In genomic region chr17:17032131-17032692, GRCh38 we compare ENCODE assay signal across 10 cellular contexts. TPM values are rescaled to one million over a fixed set of nuclear protein-coding genes. Genes with fewer than 3 reads are reported as not detected.
A peak's percentile ranks its signal among the peaks of the same experiment; 100 is the strongest.
DNase-seq lines count a peak whose midpoint lies in the region; ATAC-seq and TF ChIP-seq lines count a peak whose summit lies in the region.
"Had no signal": no experiment of that assay in that cellular context is flagged by ENCODE, and none has a peak within 500 bp of the region (broad histone marks: within the 10 kb centered on the region; RNA-seq: fewer than 3 reads in every experiment).

No MANE protein-coding gene starts in this region.

- H3K27me3 ChIP-seq in PC-3 (ENCODE audit: low read length) (no peaks in the 10 kb centered on the region), right lobe of liver (no peaks in the 10 kb centered on the region), thyroid gland (no peaks in the 10 kb centered on the region)

- POLR2A ChIA-PET in PC-3 (lab: Charles Lee; ENCODE audit: unreplicated experiment) = interaction anchor here (0.5 to 0.9 kb wide), 3 partner anchors 8 to 106 kb away, joined by 3 to 4 read pairs (median 3); no protein-coding TSS in a partner anchor
- POLR2A ChIA-PET in activated CD4-positive, alpha-beta memory T cell treated with anti-CD3 and anti-CD28 coated beads for 36 hours (lab: Charles Lee) = no interaction called here

- peak; percentile 54 for ATAC-seq in PC-3
- peak; percentile 84 to 94 (median 92) for ATAC-seq in right lobe of liver
- ATAC-seq in stimulated activated memory B cell treated with anti-CD40 and anti-IgM and Interleukin-4, amounts not matched to agents 10 μg/mL and 1 μg/mL and 100 μg/mL, for 72 hours = no peak

- WGBS in right lobe of liver (ENCODE audit: insufficient coverage, low coverage, low lambda C conversion rate, missing lambda C conversion rate) = 39% methylated on average over 10 of the region's 13 CpGs
- 34 to 55% methylated on average over 7 to 13 of the region's 13 CpGs for WGBS in thyroid gland, 2 donors

- H3F3A ChIP-seq in PC-3 (ENCODE audit: low read length, unreplicated experiment) = no peaks in the 10 kb centered on the region

- CTCF ChIA-PET in PC-3 (lab: Charles Lee) = no interaction called here
- CTCF ChIA-PET in activated CD4-positive, alpha-beta memory T cell treated with anti-CD3 and anti-CD28 coated beads for 36 hours (lab: Charles Lee) = no interaction called here

- TF ChIP-seq POLR2A in right lobe of liver (IDR thresholded peaks at IDR 0.05) (no peak), thyroid gland (IDR thresholded peaks at IDR 0.05) (no peak)

- peaks cover 25% of the 10 kb centered on the region for H3K79me2 ChIP-seq in PC-3 (ENCODE audit: low read length)

- H3K4me2 ChIP-seq in PC-3 (ENCODE audit: low read length) = peak overlapping the region; percentile 42

- no peaks in the 10 kb centered on the region for H3K36me3 Mint-ChIP-seq in activated CD4-positive, alpha-beta memory T cell treated with anti-CD3 and anti-CD28 coated beads for 36 hours
- H3K36me3 Mint-ChIP-seq in stimulated activated memory B cell treated with anti-CD40 and anti-IgM and Interleukin-4, amounts not matched to agents 10 μg/mL and 1 μg/mL and 100 μg/mL, for 72 hours = no peaks in the 10 kb centered on the region

- H3K36me3 ChIP-seq in PC-3 (ENCODE audit: low read depth, low read length) = no peaks in the 10 kb centered on the region
- no peaks in the 10 kb centered on the region for H3K36me3 ChIP-seq in right lobe of liver
- H3K36me3 ChIP-seq in thyroid gland = no peaks in the 10 kb centered on the region

- H3K9me3 Mint-ChIP-seq in activated CD4-positive, alpha-beta memory T cell treated with anti-CD3 and anti-CD28 coated beads for 36 hours = no peaks in the 10 kb centered on the region
- H3K9me3 Mint-ChIP-seq in stimulated activated memory B cell treated with anti-CD40 and anti-IgM and Interleukin-4, amounts not matched to agents 10 μg/mL and 1 μg/mL and 100 μg/mL, for 72 hours = no peaks in the 10 kb centered on the region

- no peaks in the 10 kb centered on the region for H3K9me2 ChIP-seq in PC-3 (replicated peaks; ENCODE audit: low read length)

- peak overlapping the region; percentile 85 for H3K27ac ChIP-seq in PC-3 (ENCODE audit: low read length)
- H3K27ac ChIP-seq in right lobe of liver = peak overlapping the region in 1 of 3 donors; percentile 51
- H3K27ac ChIP-seq in thyroid gland = peak overlapping the region in 1 of 3 donors; percentile 33

- H3K4me1 Mint-ChIP-seq in activated CD4-positive, alpha-beta memory T cell treated with anti-CD3 and anti-CD28 coated beads for 36 hours (ENCODE audit: low read depth) = no peaks in the 10 kb centered on the region
- H3K4me1 Mint-ChIP-seq in stimulated activated memory B cell treated with anti-CD40 and anti-IgM and Interleukin-4, amounts not matched to agents 10 μg/mL and 1 μg/mL and 100 μg/mL, for 72 hours = peaks cover 42% of the 10 kb centered on the region

- H3K4me3 Mint-ChIP-seq in activated CD4-positive, alpha-beta memory T cell treated with anti-CD3 and anti-CD28 coated beads for 36 hours = no peak overlapping the region
- H3K4me3 Mint-ChIP-seq in stimulated activated memory B cell treated with anti-CD40 and anti-IgM and Interleukin-4, amounts not matched to agents 10 μg/mL and 1 μg/mL and 100 μg/mL, for 72 hours = no peak overlapping the region

- BruUV-seq in PC-3 (replicated peaks; lab: Mats Ljungman, UMichigan) = no TSS peak

- H3K27ac Mint-ChIP-seq in activated CD4-positive, alpha-beta memory T cell treated with anti-CD3 and anti-CD28 coated beads for 36 hours = no peak overlapping the region
- no peak overlapping the region for H3K27ac Mint-ChIP-seq in stimulated activated memory B cell treated with anti-CD40 and anti-IgM and Interleukin-4, amounts not matched to agents 10 μg/mL and 1 μg/mL and 100 μg/mL, for 72 hours

- H3K4me3 ChIP-seq in PC-3 (ENCODE audit: low read length) = no peak overlapping the region
- H3K4me3 ChIP-seq in right lobe of liver = no peak overlapping the region
- H3K4me3 ChIP-seq in thyroid gland (replicated peaks in 1 of 3) = no peak overlapping the region

- H2AFZ ChIP-seq in PC-3 (ENCODE audit: low read length) = no peak overlapping the region

- no peaks in the 10 kb centered on the region for H3K27me3 Mint-ChIP-seq in activated CD4-positive, alpha-beta memory T cell treated with anti-CD3 and anti-CD28 coated beads for 36 hours
- H3K27me3 Mint-ChIP-seq in stimulated activated memory B cell treated with anti-CD40 and anti-IgM and Interleukin-4, amounts not matched to agents 10 μg/mL and 1 μg/mL and 100 μg/mL, for 72 hours = peaks cover 20% of the 10 kb centered on the region

- peak overlapping the region; percentile 58 for H3K9ac ChIP-seq in PC-3 (ENCODE audit: low read length)

- TF ChIP-seq CTCF in PC-3 (conservative IDR thresholded peaks at IDR 0.05; ENCODE audit: low read depth, low read length) (no peak), right lobe of liver (IDR thresholded peaks at IDR 0.05) (peak in 1 of 4 donors; percentile 2), thyroid gland (IDR thresholded peaks at IDR 0.05) (no peak)

- H4K20me1 ChIP-seq in PC-3 (ENCODE audit: low read length) = no peaks in the 10 kb centered on the region

- intact Hi-C loops in PC-3 (cut with micrococcal nuclease) (no loop called here), right lobe of liver (cut with DNase I) (no loop called here), thyroid gland (cut with DNase I) (no loop called here)
- intact Hi-C loops in activated CD4-positive, alpha-beta memory T cell treated with anti-CD3 and anti-CD28 coated beads for 36 hours (cut with micrococcal nuclease) = no loop called here

- DNase-seq in PC-3 (peak; percentile 95), dermis microvascular lymphatic vessel endothelial cell (ENCODE audit: low read depth in 2 of 2) (peak; percentile 36 to 77), right lobe of liver (peak; percentile 74 to 82 (median 78)), thyroid gland (peak; percentile 75 to 86)
- no peak for DNase-seq in stimulated activated CD8-positive, alpha-beta memory T cell treated with anti-CD3 and anti-CD28 coated beads, Interleukin-4, amount 100 ng/mL, for 48 hours
- no peak for DNase-seq in stimulated activated CD4-positive, alpha-beta T cell treated with anti-CD3 and anti-CD28 coated beads, Interleukin-2, amount 100 ng/mL, for 48 hours
- no peak for DNase-seq in activated CD4-positive, alpha-beta memory T cell treated with anti-CD3 and anti-CD28 coated beads for 36 hours
- DNase-seq: NCI-H1694 treated with DMSO at 0.1 percent for 48 hours; stimulated activated CD4-positive, alpha-beta T cell treated with anti-CD3 and anti-CD28 coated beads, Interleukin-12 subunit alpha, Interleukin-12 subunit beta, amount 100 ng/mL, for 4 hours had no signal

- H3K9me3 ChIP-seq in PC-3 (ENCODE audit: low read length) (no peaks in the 10 kb centered on the region), right lobe of liver (no peaks in the 10 kb centered on the region), thyroid gland (no peaks in the 10 kb centered on the region)

- H3K4me1 ChIP-seq in PC-3 (ENCODE audit: insufficient read depth, low read length) (peaks cover 59% of the 10 kb centered on the region), right lobe of liver (peaks cover 0 to 10% (median 7%) of the 10 kb centered on the region in 4 donors), thyroid gland (peaks cover 23 to 38% of the 10 kb centered on the region in 2 donors)

RNA-seq across cellular contexts. Expression of gene MPRIP, which starts 10.0 kb away (rescaled TPM):
- 1,274 and 1,459 TPM in 2 replicates for total RNA-seq in PC-3 (2014; rRNA removed)
- 79.0 and 86.3 TPM in 2 replicates for total RNA-seq in dermis microvascular lymphatic vessel endothelial cell
- 10 to 100 TPM; 39.0 to 97.6 (median 76.7) TPM for total RNA-seq in right lobe of liver
- total RNA-seq in thyroid gland = 100 to 1,000 TPM; 130 to 244 (median 155) TPM
- total RNA-seq in activated CD4-positive, alpha-beta memory T cell treated with anti-CD3 and anti-CD28 coated beads for 36 hours = 100 to 1,000 TPM; 145 to 157 TPM

Comparison
In these comparisons a context has a peak if more than half of its experiments do, and no peak if none do; other contexts are left out.
1. DNase-seq: peak in PC-3 (single experiment), dermis microvascular lymphatic vessel endothelial cell (2 of 2), right lobe of liver (3 of 3) and thyroid gland (2 of 2); none in stimulated activated CD8-positive, alpha-beta memory T cell treated with anti-CD3 and anti-CD28 coated beads, Interleukin-4, amount 100 ng/mL, for 48 hours (single experiment), stimulated activated CD4-positive, alpha-beta T cell treated with anti-CD3 and anti-CD28 coated beads, Interleukin-2, amount 100 ng/mL, for 48 hours (0 of 2) and activated CD4-positive, alpha-beta memory T cell treated with anti-CD3 and anti-CD28 coated beads for 36 hours (single experiment).